7 cellular contexts compared by ENCODE assay signal in genomic region chr3:100999160-100999559, GRCh38. TPM values are rescaled to one million over a fixed set of nuclear protein-coding genes. Genes with fewer than 3 reads are reported as not detected.
"Had no signal": no experiment of that assay in that cellular context is flagged by ENCODE, and none has a peak within 500 bp of the region (broad histone marks: within the 10 kb centered on the region; RNA-seq: fewer than 3 reads in every experiment).

No MANE protein-coding gene starts in this region.

- H3K4me2 ChIP-seq: KMS-11 had no signal

- H3K27ac ChIP-seq: HL-60, KMS-11 had no signal

- DNase-seq: KBM-7, KG1 had no signal

- FAIRE-seq: HTR-8/SVneo had no signal

- H3K9ac ChIP-seq: KMS-11 had no signal

RNA-seq across cellular contexts. Expression of gene ABI3BP, which starts 5.9 kb away (rescaled TPM):
- total RNA-seq: HT-29 had no signal
- polyA plus RNA-seq: IgD-negative memory B cell had no signal
